14 cellular contexts compared by ENCODE assay signal in genomic region chr4:55722132-55722531, GRCh38.
DNase-seq lines count a peak whose midpoint lies in the region; ATAC-seq lines count a peak whose summit lies in the region.
"Had no signal": no experiment of that assay in that cellular context is flagged by ENCODE, and none has a peak within 500 bp of the region (broad histone marks: within the 10 kb centered on the region; RNA-seq: fewer than 3 reads in every experiment).

No MANE protein-coding gene starts in this region.

- POLR2A ChIA-PET in activated CD8-positive, alpha-beta T cell treated with anti-CD3 and anti-CD28 coated beads, Interleukin-2, amount 10 ng/mL, durations not matched to agents 7 days and 5 days (lab: Charles Lee), result no interaction called here

- no peaks in the 10 kb centered on the region for H3K36me3 Mint-ChIP-seq in activated CD8-positive, alpha-beta T cell treated with anti-CD3 and anti-CD28 coated beads, Interleukin-2, amount 10 ng/mL, durations not matched to agents 7 days and 5 days (ENCODE audit: low read depth)
- H3K36me3 Mint-ChIP-seq: CD8-positive, alpha-beta memory T cell had no signal

- no peaks in the 10 kb centered on the region for H3K9me3 Mint-ChIP-seq in activated CD8-positive, alpha-beta T cell treated with anti-CD3 and anti-CD28 coated beads, Interleukin-2, amount 10 ng/mL, durations not matched to agents 7 days and 5 days (ENCODE audit: insufficient read depth)
- H3K9me3 Mint-ChIP-seq: CD8-positive, alpha-beta memory T cell; T-helper 2 cell treated with Interferon-gamma antibody and Interleukin-4, amounts not matched to agents 5 μg/mL and 100 μg/mL, for 36 hours had no signal

- no peaks in the 10 kb centered on the region for H3K4me1 Mint-ChIP-seq in activated CD8-positive, alpha-beta T cell treated with anti-CD3 and anti-CD28 coated beads, Interleukin-2, amount 10 ng/mL, durations not matched to agents 7 days and 5 days (ENCODE audit: low read depth)
- H3K4me1 Mint-ChIP-seq: CD8-positive, alpha-beta memory T cell had no signal

- DNase-seq in DMS153 (lab: John Stamatoyannopoulos, UW) (peak; percentile 2), DMS153 treated with DMSO at 0.1 percent for 48 hours (lab: John Stamatoyannopoulos, UW; ENCODE audit: unreplicated experiment) (no peak), DMS 273 (lab: John Stamatoyannopoulos, UW; ENCODE audit: unreplicated experiment) (peak; percentile 81), NCI-H510A (lab: John Stamatoyannopoulos, UW) (peak; percentile 6), SHP77 treated with DMSO at 0.1 percent for 48 hours (lab: John Stamatoyannopoulos, UW) (peak; percentile 25), ureter (ENCODE audit: low spot score) (no peak), SIG-M5 (lab: John Stamatoyannopoulos, UW) (no peak)
- no peak for DNase-seq in activated CD8-positive, alpha-beta T cell treated with anti-CD3 and anti-CD28 coated beads, Interleukin-2, amount 10 ng/mL, durations not matched to agents 7 days and 5 days
- DNase-seq: CD8-positive, alpha-beta memory T cell; HCEC 1CT; NCI-H1930; NCI-H526; Peyer's patch had no signal

- H3K27ac Mint-ChIP-seq in activated CD8-positive, alpha-beta T cell treated with anti-CD3 and anti-CD28 coated beads, Interleukin-2, amount 10 ng/mL, durations not matched to agents 7 days and 5 days, result no peak overlapping the region
- H3K27ac Mint-ChIP-seq: CD8-positive, alpha-beta memory T cell; T-helper 2 cell treated with Interferon-gamma antibody and Interleukin-4, amounts not matched to agents 5 μg/mL and 100 μg/mL, for 36 hours had no signal

- H3K4me3 Mint-ChIP-seq in activated CD8-positive, alpha-beta T cell treated with anti-CD3 and anti-CD28 coated beads, Interleukin-2, amount 10 ng/mL, durations not matched to agents 7 days and 5 days, result no peak overlapping the region
- H3K4me3 Mint-ChIP-seq: CD8-positive, alpha-beta memory T cell; T-helper 2 cell treated with Interferon-gamma antibody and Interleukin-4, amounts not matched to agents 5 μg/mL and 100 μg/mL, for 36 hours had no signal

- peaks cover 2% of the 10 kb centered on the region for H3K27me3 Mint-ChIP-seq in activated CD8-positive, alpha-beta T cell treated with anti-CD3 and anti-CD28 coated beads, Interleukin-2, amount 10 ng/mL, durations not matched to agents 7 days and 5 days (ENCODE audit: low read depth)

- no peak for ATAC-seq in activated CD8-positive, alpha-beta T cell treated with anti-CD3 and anti-CD28 coated beads, Interleukin-2, amount 10 ng/mL, durations not matched to agents 7 days and 5 days

- CTCF ChIA-PET in activated CD8-positive, alpha-beta T cell treated with anti-CD3 and anti-CD28 coated beads, Interleukin-2, amount 10 ng/mL, durations not matched to agents 7 days and 5 days (lab: Charles Lee), result interaction anchor here (0.6 kb wide), 1 partner anchor 358 kb away, joined by 3 read pairs; no protein-coding TSS in a partner anchor

Comparison
In these comparisons a context has a peak if more than half of its experiments do, and no peak if none do; other contexts are left out.
1. DNase-seq: peak in DMS153 (single experiment), DMS 273 (single experiment), NCI-H510A (single experiment) and SHP77 treated with DMSO at 0.1 percent for 48 hours (single experiment); none in DMS153 treated with DMSO at 0.1 percent for 48 hours (single experiment), ureter (single experiment), SIG-M5 (single experiment) and activated CD8-positive, alpha-beta T cell treated with anti-CD3 and anti-CD28 coated beads, Interleukin-2, amount 10 ng/mL, durations not matched to agents 7 days and 5 days (single experiment).